ENCODE assay signal across 1 cellular context in genomic region chr11:62260261-62260953, GRCh38.
A peak's percentile ranks its signal among the peaks of the same experiment; 100 is the strongest.
TF ChIP-seq lines count a peak whose summit lies in the region.

No MANE protein-coding gene starts in this region.

TF ChIP-seq in HepG2, 621 proteins besides CTCF, POLR2A, EP300 and RAD21 (continued from another document and continues in another):
- TF ChIP-seq PRDM4 (CRISPR knock-in tag; IDR thresholded peaks at IDR 0.05; ENCODE audit: borderline replicate concordance), result no peak
- peak; percentile 83 for TF ChIP-seq IRF2 (CRISPR knock-in tag; IDR thresholded peaks at IDR 0.05)
- no peak for TF ChIP-seq YEATS2 (CRISPR knock-in tag; IDR thresholded peaks at IDR 0.05; ENCODE audit: borderline replicate concordance)
- no peak for TF ChIP-seq KIAA2018 (CRISPR knock-in tag; IDR thresholded peaks at IDR 0.05; ENCODE audit: borderline replicate concordance)
- no peak for TF ChIP-seq HOXA3 (CRISPR knock-in tag; IDR thresholded peaks at IDR 0.05)
- TF ChIP-seq ZNF430 (CRISPR knock-in tag; IDR thresholded peaks at IDR 0.05), result no peak
- TF ChIP-seq SIX1 (CRISPR knock-in tag; IDR thresholded peaks at IDR 0.05; ENCODE audit: borderline replicate concordance), result peak; percentile 74; the same call in 1 of the 2 replicates
- TF ChIP-seq KLF11 (CRISPR knock-in tag; IDR thresholded peaks at IDR 0.05), result no peak
- TF ChIP-seq HMG20A (CRISPR knock-in tag; IDR thresholded peaks at IDR 0.05; ENCODE audit: borderline replicate concordance), result peak; percentile 99
- no peak for TF ChIP-seq ZNF367 (CRISPR knock-in tag; IDR thresholded peaks at IDR 0.05; ENCODE audit: borderline replicate concordance)
- no peak for TF ChIP-seq GPN1 (CRISPR knock-in tag; IDR thresholded peaks at IDR 0.05; ENCODE audit: borderline replicate concordance)
- peak; percentile 94 for TF ChIP-seq MED1 (CRISPR knock-in tag; IDR thresholded peaks at IDR 0.05)
- no peak for TF ChIP-seq ZNF274 (CRISPR knock-in tag; IDR thresholded peaks at IDR 0.05)
- TF ChIP-seq PCBP2 (optimal IDR thresholded peaks at IDR 0.05; ENCODE audit: low read depth, low read length, poor library complexity, severe bottlenecking), result no peak
- TF ChIP-seq ZUFSP (CRISPR knock-in tag; IDR thresholded peaks at IDR 0.05; ENCODE audit: borderline replicate concordance), result no peak
- TF ChIP-seq ZNF160 (CRISPR knock-in tag; IDR thresholded peaks at IDR 0.05), result no peak
- TF ChIP-seq ZNF296 (CRISPR knock-in tag; conservative IDR thresholded peaks at IDR 0.05), result no peak
- TF ChIP-seq ZNF280B (CRISPR knock-in tag; IDR thresholded peaks at IDR 0.05; ENCODE audit: borderline replicate concordance), result no peak
- no peak for TF ChIP-seq ZNF34 (CRISPR knock-in tag; IDR thresholded peaks at IDR 0.05; ENCODE audit: borderline replicate concordance)
- TF ChIP-seq ATF2 (CRISPR knock-in tag; IDR thresholded peaks at IDR 0.05), result peak; percentile 79
- TF ChIP-seq ZNF556 (CRISPR knock-in tag; IDR thresholded peaks at IDR 0.05; ENCODE audit: borderline replicate concordance), result peak; percentile 40; the same call in 1 of the 2 replicates
- no peak for TF ChIP-seq ZNF382 (CRISPR knock-in tag; IDR thresholded peaks at IDR 0.05; ENCODE audit: borderline replicate concordance)
- no peak for TF ChIP-seq ZBTB44 (CRISPR knock-in tag; IDR thresholded peaks at IDR 0.05)
- TF ChIP-seq ZNF3 (CRISPR knock-in tag; IDR thresholded peaks at IDR 0.05), result peak; percentile 96
- no peak for TF ChIP-seq ZNF547 (CRISPR knock-in tag; IDR thresholded peaks at IDR 0.05)
- no peak for TF ChIP-seq ZNF788 (CRISPR knock-in tag; IDR thresholded peaks at IDR 0.05; ENCODE audit: borderline replicate concordance)
- peak; percentile 90 for TF ChIP-seq HDAC1 (CRISPR knock-in tag; IDR thresholded peaks at IDR 0.05)
- no peak for TF ChIP-seq ADNP (CRISPR knock-in tag; IDR thresholded peaks at IDR 0.05)
- peak; percentile 97 for TF ChIP-seq HDAC2 (CRISPR knock-in tag; IDR thresholded peaks at IDR 0.05)
- no peak for TF ChIP-seq SOX6 (IDR thresholded peaks at IDR 0.05)
- peak; percentile 99 for TF ChIP-seq SOX6 (CRISPR knock-in tag; IDR thresholded peaks at IDR 0.05)
- no peak for TF ChIP-seq ZNF33A (CRISPR knock-in tag; IDR thresholded peaks at IDR 0.05; ENCODE audit: borderline replicate concordance)
- TF ChIP-seq POLR2AphosphoS5 (IDR thresholded peaks at IDR 0.05; ENCODE audit: low read depth, low read length), result no peak
- peak; percentile 93 for TF ChIP-seq HOMEZ (CRISPR knock-in tag; IDR thresholded peaks at IDR 0.05; ENCODE audit: low read depth)
- peak; percentile 80; the same call in 1 of the 2 replicates for TF ChIP-seq ZNF878 (CRISPR knock-in tag; IDR thresholded peaks at IDR 0.05)
- no peak for TF ChIP-seq TFDP2 (CRISPR knock-in tag; IDR thresholded peaks at IDR 0.05)
- TF ChIP-seq MATR3 (CRISPR knock-in tag; IDR thresholded peaks at IDR 0.05), result no peak
- TF ChIP-seq ZNF263 (CRISPR knock-in tag; IDR thresholded peaks at IDR 0.05), result no peak
- TF ChIP-seq ZNF782 (CRISPR knock-in tag; IDR thresholded peaks at IDR 0.05; ENCODE audit: borderline replicate concordance), result no peak
- TF ChIP-seq ZNF775 (CRISPR knock-in tag; IDR thresholded peaks at IDR 0.05; ENCODE audit: borderline replicate concordance), result no peak
